12 cellular contexts compared by ENCODE assay signal in genomic region chr17:68491864-68492263, GRCh38. TPM values are rescaled to one million over a fixed set of nuclear protein-coding genes. Genes with fewer than 3 reads are reported as not detected.
A peak's percentile ranks its signal among the peaks of the same experiment; 100 is the strongest.
DNase-seq lines count a peak whose midpoint lies in the region; ATAC-seq and TF ChIP-seq lines count a peak whose summit lies in the region.
"Had no signal": no experiment of that assay in that cellular context is flagged by ENCODE, and none has a peak within 500 bp of the region (broad histone marks: within the 10 kb centered on the region; RNA-seq: fewer than 3 reads in every experiment).

No MANE protein-coding gene starts in this region.

- no peak overlapping the region for H2AK5ac ChIP-seq in mesendoderm (ENCODE audit: low read length)

- H3K4me2 ChIP-seq in hepatocyte (no peak overlapping the region), mesendoderm (ENCODE audit: low read length) (no peak overlapping the region)

- H3K4me3 ChIP-seq in skeletal muscle tissue (ENCODE audit: low read length in 3 of 3) (no peak overlapping the region), hepatocyte (no peak overlapping the region), mesendoderm (ENCODE audit: low read length) (no peak overlapping the region)

- H3K27me3 ChIP-seq in skeletal muscle tissue (ENCODE audit: control insufficient read depth in 3 of 3, insufficient read depth in 3 of 3, low read length in 3 of 3) (no peaks in the 10 kb centered on the region), hepatocyte (no peaks in the 10 kb centered on the region), mesendoderm (ENCODE audit: insufficient read depth, low read length, poor library complexity) (no peaks in the 10 kb centered on the region)

- no peak overlapping the region for H3K56ac ChIP-seq in mesendoderm (ENCODE audit: low read length)

- H3K9me3 Mint-ChIP-seq in IgD-negative memory B cell = no peaks in the 10 kb centered on the region
- H3K9me3 Mint-ChIP-seq: activated naive CD8-positive, alpha-beta T cell treated with anti-CD3 and anti-CD28 coated beads, Interleukin-2, amount 10 ng/mL, durations not matched to agents 7 days and 5 days; effector memory CD8-positive, alpha-beta T cell had no signal

- in situ Hi-C loops in SK-MEL-5 (cut with HindIII; ENCODE audit: low pct_unique_long_range_greater_than_20kb, low sequenced_read_pairs) = no loop called here

- peaks cover 7 to 14% (median 10%) of the 10 kb centered on the region in 3 donors for H3K4me1 ChIP-seq in skeletal muscle tissue (ENCODE audit: control insufficient read depth in 3 of 3, insufficient read depth in 3 of 3, low read length in 3 of 3)
- no peaks in the 10 kb centered on the region for H3K4me1 ChIP-seq in hepatocyte (ENCODE audit: insufficient read depth)
- no peaks in the 10 kb centered on the region for H3K4me1 ChIP-seq in mesendoderm (ENCODE audit: control insufficient read depth, low read depth, low read length)
- H3K4me1 ChIP-seq: Caco-2 had no signal

- ATAC-seq in left cardiac atrium = peak; percentile 2 to 21
- ATAC-seq: effector memory CD8-positive, alpha-beta T cell had no signal

- no peaks in the 10 kb centered on the region for H3K9me2 ChIP-seq in hepatocyte (replicated peaks; ENCODE audit: insufficient read depth)

- peak overlapping the region; percentile 48 for H3K27ac ChIP-seq in skeletal muscle tissue (ENCODE audit: low read depth, low read length)
- H3K27ac ChIP-seq in hepatocyte = no peak overlapping the region
- H3K27ac ChIP-seq in mesendoderm (ENCODE audit: low read depth, low read length) = no peak overlapping the region

- no peak overlapping the region for H3K9ac ChIP-seq in skeletal muscle tissue (ENCODE audit: low read depth in 1 of 3, low read length in 3 of 3)
- H3K9ac ChIP-seq in mesendoderm (ENCODE audit: low read length) = no peak overlapping the region

- no peak for TF ChIP-seq CTCF in hepatocyte (IDR thresholded peaks at IDR 0.05; ENCODE audit: poor library complexity)

- peak overlapping the region in 2 of 3 donors; percentile 41 to 84 for H3K27ac Mint-ChIP-seq in IgD-negative memory B cell
- H3K27ac Mint-ChIP-seq: activated naive CD8-positive, alpha-beta T cell treated with anti-CD3 and anti-CD28 coated beads, Interleukin-2, amount 10 ng/mL, durations not matched to agents 7 days and 5 days; effector memory CD8-positive, alpha-beta T cell had no signal

- no peak overlapping the region for H3K18ac ChIP-seq in mesendoderm (ENCODE audit: low read length)

- no peak overlapping the region for H3K23ac ChIP-seq in mesendoderm (ENCODE audit: low read length)

- no peaks in the 10 kb centered on the region for H3K36me3 Mint-ChIP-seq in IgD-negative memory B cell
- H3K36me3 Mint-ChIP-seq: activated naive CD8-positive, alpha-beta T cell treated with anti-CD3 and anti-CD28 coated beads, Interleukin-2, amount 10 ng/mL, durations not matched to agents 7 days and 5 days had no signal

- WGBS in hepatocyte (ENCODE audit: low lambda C conversion rate, missing lambda C conversion rate) = 91% methylated on average over 8 of the region's 8 CpGs
- no CpG with 5 or more reads among the region's 8 CpGs for WGBS in mesendoderm (ENCODE audit: extremely low coverage, insufficient coverage, low lambda C conversion rate)

- DNase-seq in SK-MEL-5 (ENCODE audit: low read depth, low spot score) (peak; percentile 52), left cardiac atrium (no peak), hepatocyte (ENCODE audit: low spot score) (no peak), mesendoderm (no peak), midbrain (lab: John Stamatoyannopoulos, UW) (no peak), NCI-H345 treated with DMSO at 0.1 percent for 48 hours (lab: John Stamatoyannopoulos, UW; ENCODE audit: unreplicated experiment) (no peak)
- DNase-seq: activated naive CD8-positive, alpha-beta T cell treated with anti-CD3 and anti-CD28 coated beads, Interleukin-2, amount 10 ng/mL, durations not matched to agents 7 days and 5 days; Caco-2; effector memory CD8-positive, alpha-beta T cell; stimulated activated CD4-positive, alpha-beta T cell treated with anti-CD3 and anti-CD28 coated beads, Interleukin-2, amount 100 ng/mL, for 24 hours had no signal

- no peaks in the 10 kb centered on the region for H3K9me3 ChIP-seq in skeletal muscle tissue (ENCODE audit: control insufficient read depth in 3 of 3, low read length in 3 of 3)
- no peaks in the 10 kb centered on the region for H3K9me3 ChIP-seq in hepatocyte (ENCODE audit: low read depth)
- H3K9me3 ChIP-seq: Caco-2 had no signal

- H3K4me1 Mint-ChIP-seq in IgD-negative memory B cell = peaks cover 20 to 30% (median 27%) of the 10 kb centered on the region in 3 donors

- no peak overlapping the region for H2BK120ac ChIP-seq in mesendoderm (ENCODE audit: low read depth, low read length)

- no peak overlapping the region for H2BK15ac ChIP-seq in mesendoderm (replicated peaks; ENCODE audit: low read depth)

- H4K20me1 ChIP-seq in hepatocyte (ENCODE audit: insufficient read depth, poor library complexity, severe bottlenecking) = no peaks in the 10 kb centered on the region

- intact Hi-C loops in left cardiac atrium (cut with DNase I) = no loop called here

- no peak overlapping the region for H4K5ac ChIP-seq in mesendoderm (ENCODE audit: low read length)

- H3K36me3 ChIP-seq in skeletal muscle tissue (ENCODE audit: control insufficient read depth in 3 of 3, insufficient read depth in 3 of 3, low read length in 3 of 3) (no peaks in the 10 kb centered on the region), hepatocyte (replicated peaks; ENCODE audit: insufficient read depth, low read depth) (no peaks in the 10 kb centered on the region), mesendoderm (ENCODE audit: control insufficient read depth, insufficient read depth, low read length) (no peaks in the 10 kb centered on the region)

- H3K4ac ChIP-seq in mesendoderm (ENCODE audit: low read depth, low read length) = no peak overlapping the region

- H2AFZ ChIP-seq in hepatocyte = no peak overlapping the region

- H4K8ac ChIP-seq in mesendoderm (ENCODE audit: low read depth, low read length) = no peak overlapping the region

- H3K79me2 ChIP-seq in hepatocyte (no peaks in the 10 kb centered on the region), mesendoderm (ENCODE audit: control insufficient read depth, insufficient read depth, low read length) (no peaks in the 10 kb centered on the region)

- H3K4me3 Mint-ChIP-seq in IgD-negative memory B cell = peak overlapping the region in 1 of 4 donors; percentile 5
- H3K4me3 Mint-ChIP-seq: activated naive CD8-positive, alpha-beta T cell treated with anti-CD3 and anti-CD28 coated beads, Interleukin-2, amount 10 ng/mL, durations not matched to agents 7 days and 5 days; effector memory CD8-positive, alpha-beta T cell had no signal

- no peak overlapping the region for H2BK5ac ChIP-seq in mesendoderm (ENCODE audit: low read length)

- no peaks in the 10 kb centered on the region for H3K79me1 ChIP-seq in mesendoderm (ENCODE audit: low read length)

- H3K27me3 Mint-ChIP-seq in IgD-negative memory B cell = no peaks in the 10 kb centered on the region

RNA-seq across cellular contexts. Expression of gene PRKAR1A, which starts 20.4 kb away (rescaled TPM):
- polyA plus RNA-seq in IgD-negative memory B cell (175 TPM), hepatocyte (182 TPM in 2 replicates)
- 974 and 1,047 TPM in 2 replicates for total RNA-seq in SK-MEL-5 (2014; rRNA removed; shearing (Covaris generic))
- polyA plus RNA-seq in SK-MEL-5 (2015; cell fraction: cytosol; rRNA removed) = 806 and 839 TPM in 2 replicates
- 667 and 709 TPM in 2 replicates for polyA plus RNA-seq in SK-MEL-5 (2015; cell fraction: nucleus; rRNA removed)
- total RNA-seq in left cardiac atrium (100 to 1,000 TPM; 483 to 653 TPM), skeletal muscle tissue (267 TPM), hepatocyte (253 and 270 TPM in 2 replicates)
- polyA plus RNA-seq in mesendoderm (2013, experiment 1 of 2) = 91.6 TPM
- polyA plus RNA-seq in mesendoderm (2013, experiment 2 of 2) = 93.2 TPM

RNA-seq across cellular contexts. Expression of gene WIPI1, which starts 34.6 kb away (rescaled TPM):
- polyA plus RNA-seq in IgD-negative memory B cell (6.7 TPM), hepatocyte (79.6 and 91.3 TPM in 2 replicates)
- total RNA-seq in SK-MEL-5 (2014; rRNA removed; shearing (Covaris generic)) = 558 and 643 TPM in 2 replicates
- 337 and 389 TPM in 2 replicates for polyA plus RNA-seq in SK-MEL-5 (2015; cell fraction: cytosol; rRNA removed)
- 252 and 324 TPM in 2 replicates for polyA plus RNA-seq in SK-MEL-5 (2015; cell fraction: nucleus; rRNA removed)
- total RNA-seq in left cardiac atrium (10 to 100 TPM; 35.8 to 74.3 TPM), skeletal muscle tissue (37.6 TPM), hepatocyte (67.4 and 84.0 TPM in 2 replicates)
- 10.7 TPM for polyA plus RNA-seq in mesendoderm (2013, experiment 1 of 2)
- 11.0 TPM for polyA plus RNA-seq in mesendoderm (2013, experiment 2 of 2)
